In genomic region chrX:140501940-140502468, GRCh38 we compare ENCODE assay signal across 31 cellular contexts. TPM values are rescaled to one million over a fixed set of nuclear protein-coding genes. Genes with fewer than 3 reads are reported as not detected.
A peak's percentile ranks its signal among the peaks of the same experiment; 100 is the strongest.
DNase-seq lines count a peak whose midpoint lies in the region; ATAC-seq and TF ChIP-seq lines count a peak whose summit lies in the region.
"Had no signal": no experiment of that assay in that cellular context is flagged by ENCODE, and none has a peak within 500 bp of the region (broad histone marks: within the 10 kb centered on the region; RNA-seq: fewer than 3 reads in every experiment).

No MANE protein-coding gene starts in this region.

- H3K36me3 ChIP-seq in HUES6 (ENCODE audit: control insufficient read depth, insufficient read depth, low read length) (no peaks in the 10 kb centered on the region), ectodermal cell (ENCODE audit: control insufficient read depth, insufficient read depth, low read length) (no peaks in the 10 kb centered on the region), prostate gland (no peaks in the 10 kb centered on the region)
- H3K36me3 ChIP-seq: BLaER1, WERI-Rb-1 had no signal

- H3K9me3 Mint-ChIP-seq in nephron, result peaks cover 7% of the 10 kb centered on the region
- H3K9me3 Mint-ChIP-seq: activated CD4-positive, alpha-beta T cell treated with anti-CD3 and anti-CD28 coated beads, Interleukin-2, amount 10 ng/mL, durations not matched to agents 7 days and 5 days; natural killer cell treated with Interleukin-12 subunit alpha and Interleukin-12 subunit beta and Interleukin-15 and Interleukin-18, amount 100 ng/mL, for 72 hours had no signal

- no peaks in the 10 kb centered on the region for H3K36me3 Mint-ChIP-seq in nephron (ENCODE audit: low read depth)
- H3K36me3 Mint-ChIP-seq: natural killer cell treated with Interleukin-12 subunit alpha and Interleukin-12 subunit beta and Interleukin-15 and Interleukin-18, amount 100 ng/mL, for 72 hours had no signal

- H3K9ac ChIP-seq in HUES6 (ENCODE audit: low read length), result no peak overlapping the region
- H3K9ac ChIP-seq: BLaER1 had no signal

- H3K27ac Mint-ChIP-seq in nephron, result no peak overlapping the region
- H3K27ac Mint-ChIP-seq: natural killer cell treated with Interleukin-12 subunit alpha and Interleukin-12 subunit beta and Interleukin-15 and Interleukin-18, amount 100 ng/mL, for 72 hours had no signal

- H3K27ac ChIP-seq in HUES6 (ENCODE audit: low read depth, low read length) (no peak overlapping the region), ectodermal cell (ENCODE audit: insufficient read depth, low read depth, low read length, poor library complexity, severe bottlenecking) (no peak overlapping the region), prostate gland (no peak overlapping the region)
- H3K27ac ChIP-seq: BLaER1, skin epidermis, WERI-Rb-1 had no signal

- H3K9me3 ChIP-seq in HUES6 (ENCODE audit: control insufficient read depth, insufficient read depth, low read depth, low read length), result no peaks in the 10 kb centered on the region
- no peaks in the 10 kb centered on the region for H3K9me3 ChIP-seq in ectodermal cell (ENCODE audit: control insufficient read depth, low read length)
- H3K9me3 ChIP-seq in prostate gland, result no peaks in the 10 kb centered on the region
- H3K9me3 ChIP-seq: Caco-2 had no signal

- H3K27me3 Mint-ChIP-seq in nephron (ENCODE audit: low read depth), result peaks cover 94% of the 10 kb centered on the region

- DNase-seq in ELF-1 (ENCODE audit: low read depth, low spot score) (peak; percentile 37), prostate gland (ENCODE audit: low spot score) (no peak), Kasumi-1 (lab: John Stamatoyannopoulos, UW) (no peak)
- no peak for DNase-seq in stimulated activated CD4-positive, alpha-beta T cell treated with anti-CD3 and anti-CD28 coated beads, Interleukin-2, amount 100 ng/mL, for 48 hours
- DNase-seq: activated CD4-positive, alpha-beta T cell treated with anti-CD3 and anti-CD28 coated beads, Interleukin-2, amount 10 ng/mL, durations not matched to agents 7 days and 5 days; activated naive CD4-positive, alpha-beta T cell treated with Interleukin-2 at 50 U/mL for 16 hours; activated T-cell treated with anti-CD3 and anti-CD28 coated beads, Interleukin-2, amount 50 U/mL, for 48 hours; amniotic stem cell; Caco-2; DND-41; HCEC 1CT; IMR-90; NCI-H1092; NCI-H1930; NCI-H2227 treated with DMSO at 0.1 percent for 48 hours; NCI-H774; T-helper 9 cell; WERI-Rb-1 had no signal

- no peak for ATAC-seq in HG02938 (IDR thresholded peaks at IDR 0.05; ENCODE audit: unreplicated experiment)
- ATAC-seq: natural killer cell treated with Interleukin-12 subunit alpha and Interleukin-12 subunit beta and Interleukin-15 and Interleukin-18, amount 100 ng/mL, for 72 hours; Right ventricle myocardium inferior had no signal

- H3K4me3 ChIP-seq in HUES6 (ENCODE audit: low read depth, low read length) (peak overlapping the region; percentile 69), ectodermal cell (ENCODE audit: insufficient read depth, low read depth, low read length) (peak overlapping the region; percentile 44), prostate gland (no peak overlapping the region)
- H3K4me3 ChIP-seq: BLaER1, skin epidermis had no signal

- 0% methylated on average over 14 of the region's 14 CpGs for WGBS in ectodermal cell, 2 experiments
- WGBS in prostate gland, result 11% methylated on average over 13 of the region's 14 CpGs

- peak overlapping the region in 2 of 3 experiments; percentile 23 to 70 for H3K4me3 Mint-ChIP-seq in nephron
- H3K4me3 Mint-ChIP-seq: activated CD4-positive, alpha-beta T cell treated with anti-CD3 and anti-CD28 coated beads, Interleukin-2, amount 10 ng/mL, durations not matched to agents 7 days and 5 days; natural killer cell treated with Interleukin-12 subunit alpha and Interleukin-12 subunit beta and Interleukin-15 and Interleukin-18, amount 100 ng/mL, for 72 hours had no signal

- TF ChIP-seq CTCF in nephron (IDR thresholded peaks at IDR 0.05; ENCODE audit: unreplicated experiment in 3 of 3), result no peak
- TF ChIP-seq CTCF in prostate gland (IDR thresholded peaks at IDR 0.05), result no peak

- H3K27me3 ChIP-seq in HUES6 (ENCODE audit: control insufficient read depth, insufficient read depth, low read length) (peaks cover 92% of the 10 kb centered on the region), ectodermal cell (ENCODE audit: control insufficient read depth, insufficient read depth, low read length, poor library complexity, severe bottlenecking) (peaks cover 60% of the 10 kb centered on the region), prostate gland (replicated peaks; ENCODE audit: insufficient read depth) (no peaks in the 10 kb centered on the region)

- H3K4me1 ChIP-seq in HUES6 (ENCODE audit: control insufficient read depth, insufficient read depth, low read length) (peaks cover 24% of the 10 kb centered on the region), ectodermal cell (ENCODE audit: control insufficient read depth, insufficient read depth, low read length) (peaks cover 6% of the 10 kb centered on the region), prostate gland (replicated peaks) (no peaks in the 10 kb centered on the region)
- H3K4me1 ChIP-seq: BLaER1, Caco-2 had no signal

- TF ChIP-seq POLR2A in prostate gland (IDR thresholded peaks at IDR 0.05), result no peak

- intact Hi-C loops in prostate gland (cut with DNase I), result no loop called here

- H3K4me1 Mint-ChIP-seq in nephron, result peaks cover 16% of the 10 kb centered on the region
- H3K4me1 Mint-ChIP-seq: activated CD4-positive, alpha-beta T cell treated with anti-CD3 and anti-CD28 coated beads, Interleukin-2, amount 10 ng/mL, durations not matched to agents 7 days and 5 days had no signal

RNA-seq across cellular contexts. Expression of gene SOX3, which starts 2.9 kb away (rescaled TPM):
- 20.5 TPM for polyA plus RNA-seq in ectodermal cell (2013, experiment 1 of 4)
- 21.8 TPM for polyA plus RNA-seq in ectodermal cell (2013, experiment 2 of 4)
- polyA plus RNA-seq in ectodermal cell (2013, experiment 3 of 4), result 34.2 TPM
- 36.2 TPM for polyA plus RNA-seq in ectodermal cell (2013, experiment 4 of 4)
- 10 to 100 TPM in 1 of 2 donors, not detected in 1; 10.5 TPM for total RNA-seq in prostate gland
- total RNA-seq: activated CD4-positive, alpha-beta T cell treated with anti-CD3 and anti-CD28 coated beads, Interleukin-2, amount 10 ng/mL, durations not matched to agents 7 days and 5 days; Caco-2; epithelial cell of proximal tubule; IMR-90; liver; mononuclear cell; natural killer cell treated with Interleukin-12 subunit alpha and Interleukin-12 subunit beta and Interleukin-15 and Interleukin-18, amount 100 ng/mL, for 72 hours; OCI-LY7; Right ventricle myocardium inferior; subcutaneous adipose tissue had no signal
- polyA plus RNA-seq: liver had no signal

Comparison
In these comparisons a context has a peak if more than half of its experiments do, and no peak if none do; other contexts are left out.
1. H3K4me3 ChIP-seq: peak in HUES6 (single experiment) and ectodermal cell (single experiment); none in prostate gland (0 of 2).